ENCODE assay signal across 8 cellular contexts in genomic region chr5:115168829-115169391, GRCh38. TPM values are rescaled to one million over a fixed set of nuclear protein-coding genes. Genes with fewer than 3 reads are reported as not detected.
A peak's percentile ranks its signal among the peaks of the same experiment; 100 is the strongest.
DNase-seq lines count a peak whose midpoint lies in the region; ATAC-seq and TF ChIP-seq lines count a peak whose summit lies in the region.

No MANE protein-coding gene starts in this region.

- TF ChIP-seq CTCF in PC-9 (conservative IDR thresholded peaks at IDR 0.05) = no peak

- no peaks in the 10 kb centered on the region for H3K79me2 ChIP-seq in PC-9 (ENCODE audit: low read depth)

- peaks cover 33 to 46% (median 44%) of the 10 kb centered on the region in 11 experiments for H3K9me3 ChIP-seq in BLaER1 treated with 17β-estradiol and CSF1 and Interleukin-3, amounts not matched to agents 10 nM and 100 nM (replicated peaks in 1 of 11)
- no peaks in the 10 kb centered on the region for H3K9me3 ChIP-seq in PC-9 (ENCODE audit: insufficient read depth, low read depth)

- H3K9me2 ChIP-seq in PC-9 (ENCODE audit: insufficient read depth) = no peaks in the 10 kb centered on the region

- H2AFZ ChIP-seq in PC-9 = peak overlapping the region; percentile 98

- H3K4me1 Mint-ChIP-seq in effector memory CD8-positive, alpha-beta T cell (ENCODE audit: low read depth in 2 of 2) = peaks cover 8 to 16% of the 10 kb centered on the region in 2 donors

- H3K27me3 ChIP-seq in BLaER1 treated with 17β-estradiol and CSF1 and Interleukin-3, amounts not matched to agents 10 nM and 100 nM = peaks cover 10 to 71% (median 68%) of the 10 kb centered on the region in 11 experiments; a peak in 20 of 22 replicates
- peaks cover 5% of the 10 kb centered on the region; the same call in 1 of the 2 replicates for H3K27me3 ChIP-seq in PC-9 (ENCODE audit: insufficient read depth, low read depth)

- peak overlapping the region; percentile 73 to 97 (median 86) for H3K4me3 ChIP-seq in BLaER1 treated with 17β-estradiol and CSF1 and Interleukin-3, amounts not matched to agents 10 nM and 100 nM
- H3K4me3 ChIP-seq in PC-9 = peak overlapping the region; percentile 81

- no TSS peak for BruUV-seq in PC-9 (replicated peaks; lab: Mats Ljungman, UMichigan)

- H3K36me3 Mint-ChIP-seq in effector memory CD8-positive, alpha-beta T cell (ENCODE audit: insufficient read depth) = peaks cover 6% of the 10 kb centered on the region

- H3K27me3 Mint-ChIP-seq in effector memory CD8-positive, alpha-beta T cell = peaks cover 70 to 72% of the 10 kb centered on the region in 2 donors

- H3K4me2 ChIP-seq in BLaER1 treated with 17β-estradiol and CSF1 and Interleukin-3, amounts not matched to agents 10 nM and 100 nM = peak overlapping the region; percentile 75 to 100 (median 98)
- peak overlapping the region; percentile 90 for H3K4me2 ChIP-seq in PC-9

- H3K9me3 Mint-ChIP-seq in effector memory CD8-positive, alpha-beta T cell = peaks cover 0 to 4% of the 10 kb centered on the region in 2 donors

- DNase-seq in PC-9 (peak in 1 of 2 experiments; percentile 11), myocyte (ENCODE audit: low read depth) (peak; percentile 42), mucosa of gallbladder (ENCODE audit: low spot score) (no peak), HuH-7.5 (ENCODE audit: low spot score) (no peak), SKM-1 treated with dmso at 0.1 percent for 144 hours (lab: John Stamatoyannopoulos, UW; ENCODE audit: unreplicated experiment) (no peak)
- no peak for DNase-seq in effector memory CD8-positive, alpha-beta T cell

- H4K20me1 ChIP-seq in BLaER1 treated with 17β-estradiol and CSF1 and Interleukin-3, amounts not matched to agents 10 nM and 100 nM = peaks cover 0 to 45% (median 0%) of the 10 kb centered on the region in 11 experiments; a peak in 9 of 22 replicates
- H4K20me1 ChIP-seq in PC-9 (ENCODE audit: insufficient read depth) = no peaks in the 10 kb centered on the region

- H3K36me3 ChIP-seq in BLaER1 treated with 17β-estradiol and CSF1 and Interleukin-3, amounts not matched to agents 10 nM and 100 nM = peaks cover 0 to 41% (median 13%) of the 10 kb centered on the region in 11 experiments; a peak in 11 of 22 replicates
- H3K36me3 ChIP-seq in PC-9 (ENCODE audit: low read depth) = no peaks in the 10 kb centered on the region

- CTCF ChIA-PET in PC-9 (lab: Charles Lee) = no interaction called here

- peak; percentile 7 for ATAC-seq in GM21381 (IDR thresholded peaks at IDR 0.05; ENCODE audit: unreplicated experiment)
- no peak for ATAC-seq in effector memory CD8-positive, alpha-beta T cell (replicated peaks)

- H3K27ac Mint-ChIP-seq in effector memory CD8-positive, alpha-beta T cell = peak overlapping the region in 1 of 2 donors; percentile 70

- peaks cover 10 to 26% (median 18%) of the 10 kb centered on the region in 10 experiments for H3K4me1 ChIP-seq in BLaER1 treated with 17β-estradiol and CSF1 and Interleukin-3, amounts not matched to agents 10 nM and 100 nM
- no peaks in the 10 kb centered on the region for H3K4me1 ChIP-seq in PC-9 (replicated peaks; ENCODE audit: insufficient read depth)

- POLR2A ChIA-PET in PC-9 (lab: Charles Lee; ENCODE audit: unreplicated experiment) = no interaction called here

- peak overlapping the region; percentile 83 to 87 for H3K4me3 Mint-ChIP-seq in effector memory CD8-positive, alpha-beta T cell

- H3K9ac ChIP-seq in BLaER1 treated with 17β-estradiol and CSF1 and Interleukin-3, amounts not matched to agents 10 nM and 100 nM = peak overlapping the region; percentile 68 to 87 (median 78)

- peak overlapping the region; percentile 11 to 86 (median 61); a peak in 20 of 22 replicates for H3K27ac ChIP-seq in BLaER1 treated with 17β-estradiol and CSF1 and Interleukin-3, amounts not matched to agents 10 nM and 100 nM
- no peak overlapping the region for H3K27ac ChIP-seq in PC-9

- H3F3A ChIP-seq in PC-9 (ENCODE audit: insufficient read depth, low read depth) = no peaks in the 10 kb centered on the region

- intact Hi-C loops in PC-9 (cut with micrococcal nuclease; ENCODE audit: unreplicated experiment) = no loop called here

RNA-seq across cellular contexts. Expression of gene TRIM36, which starts 0.8 kb away (rescaled TPM):
- total RNA-seq in PC-9 (2021) (0.15 and 0.22 TPM in 2 replicates), myocyte (10.5 and 16.9 TPM in 2 replicates), mucosa of gallbladder (1.3 TPM)
- 1.2 TPM for polyA plus RNA-seq in myocyte (2012)
